8 cellular contexts compared by ENCODE assay signal in genomic region chr7:4774804-4775280, GRCh38. TPM values are rescaled to one million over a fixed set of nuclear protein-coding genes. Genes with fewer than 3 reads are reported as not detected.
DNase-seq lines count a peak whose midpoint lies in the region; ATAC-seq and TF ChIP-seq lines count a peak whose summit lies in the region.

No MANE protein-coding gene starts in this region.

- ATAC-seq in Right ventricle myocardium inferior (peak; percentile 41), sciatic nerve (peak; percentile 51)

- H3K27me3 ChIP-seq in H7 (ENCODE audit: control insufficient read depth, insufficient read depth, low read length) (no peaks in the 10 kb centered on the region), left ventricle myocardium inferior (ENCODE audit: low read depth) (no peaks in the 10 kb centered on the region)

- H3K4me3 ChIP-seq in H7 (ENCODE audit: insufficient read depth, low read depth, low read length) (peak overlapping the region; percentile 84), left ventricle myocardium inferior (peak overlapping the region; percentile 100)

- H3K36me3 ChIP-seq in H7 (replicated peaks; ENCODE audit: control insufficient read depth, insufficient read depth, low read length) = no peaks in the 10 kb centered on the region
- H3K36me3 ChIP-seq in left ventricle myocardium inferior = peaks cover 8% of the 10 kb centered on the region

- intact Hi-C loops in Right ventricle myocardium inferior (cut with DNase I) = no loop called here
- intact Hi-C loops in cardiac septum (cut with DNase I) = loop anchor here (10.0 kb wide), 1 partner anchor 200 kb away; no protein-coding TSS in a partner anchor
- intact Hi-C loops in left ventricle myocardium inferior (cut with micrococcal nuclease) = no loop called here
- intact Hi-C loops in sciatic nerve (cut with DNase I) = no loop called here

- peak overlapping the region; percentile 97 for H3K27ac ChIP-seq in left ventricle myocardium inferior (replicated peaks)

- no peak for TF ChIP-seq CTCF in left ventricle myocardium inferior (IDR thresholded peaks at IDR 0.05; ENCODE audit: borderline replicate concordance)

- H3K27ac Mint-ChIP-seq in activated naive CD4-positive, alpha-beta T cell treated with anti-CD3 and anti-CD28 coated beads, Interleukin-2, amount 50 U/mL, for 24 hours = peak overlapping the region; percentile 99

- H3K4me1 ChIP-seq in left ventricle myocardium inferior = peaks cover 63% of the 10 kb centered on the region

- H3K36me3 Mint-ChIP-seq in activated naive CD4-positive, alpha-beta T cell treated with anti-CD3 and anti-CD28 coated beads, Interleukin-2, amount 50 U/mL, for 24 hours = no peaks in the 10 kb centered on the region

- no peaks in the 10 kb centered on the region for H3K27me3 Mint-ChIP-seq in activated naive CD4-positive, alpha-beta T cell treated with anti-CD3 and anti-CD28 coated beads, Interleukin-2, amount 50 U/mL, for 24 hours

- H3K4me3 Mint-ChIP-seq in activated naive CD4-positive, alpha-beta T cell treated with anti-CD3 and anti-CD28 coated beads, Interleukin-2, amount 50 U/mL, for 24 hours = peak overlapping the region; percentile 99

- DNase-seq in Right ventricle myocardium inferior (ENCODE audit: missing footprints) (no peak), cardiac septum (ENCODE audit: low spot score) (no peak), H7 (no peak), LoVo (ENCODE audit: low spot score) (peak; percentile 63), left ventricle myocardium inferior (no peak), sciatic nerve (ENCODE audit: low spot score) (peak; percentile 69), NCI-H1048 (lab: John Stamatoyannopoulos, UW) (no peak)

- no peaks in the 10 kb centered on the region for H3K9me3 ChIP-seq in left ventricle myocardium inferior (replicated peaks)

- H3K9me3 Mint-ChIP-seq in activated naive CD4-positive, alpha-beta T cell treated with anti-CD3 and anti-CD28 coated beads, Interleukin-2, amount 50 U/mL, for 24 hours = no peaks in the 10 kb centered on the region

- H3K4me1 Mint-ChIP-seq in activated naive CD4-positive, alpha-beta T cell treated with anti-CD3 and anti-CD28 coated beads, Interleukin-2, amount 50 U/mL, for 24 hours = peaks cover 60% of the 10 kb centered on the region

RNA-seq across cellular contexts. Expression of gene AP5Z1, which starts 0.6 kb away (rescaled TPM):
- total RNA-seq in Right ventricle myocardium inferior (14.4 TPM), cardiac septum (15.9 TPM), left ventricle myocardium inferior (13.4 TPM), sciatic nerve (36.2 TPM)
- total RNA-seq in H7 (2014; rRNA removed; shearing (Covaris generic)) = 22.4 and 25.6 TPM in 2 replicates

Comparison
In these comparisons a context has a peak if more than half of its experiments do, and no peak if none do; other contexts are left out.
1. DNase-seq: peak in LoVo (single experiment) and sciatic nerve (single experiment); none in Right ventricle myocardium inferior (single experiment), cardiac septum (single experiment), H7 (single experiment), left ventricle myocardium inferior (single experiment) and NCI-H1048 (single experiment).